8 cellular contexts compared by ENCODE assay signal in the genomic region with DNA sequence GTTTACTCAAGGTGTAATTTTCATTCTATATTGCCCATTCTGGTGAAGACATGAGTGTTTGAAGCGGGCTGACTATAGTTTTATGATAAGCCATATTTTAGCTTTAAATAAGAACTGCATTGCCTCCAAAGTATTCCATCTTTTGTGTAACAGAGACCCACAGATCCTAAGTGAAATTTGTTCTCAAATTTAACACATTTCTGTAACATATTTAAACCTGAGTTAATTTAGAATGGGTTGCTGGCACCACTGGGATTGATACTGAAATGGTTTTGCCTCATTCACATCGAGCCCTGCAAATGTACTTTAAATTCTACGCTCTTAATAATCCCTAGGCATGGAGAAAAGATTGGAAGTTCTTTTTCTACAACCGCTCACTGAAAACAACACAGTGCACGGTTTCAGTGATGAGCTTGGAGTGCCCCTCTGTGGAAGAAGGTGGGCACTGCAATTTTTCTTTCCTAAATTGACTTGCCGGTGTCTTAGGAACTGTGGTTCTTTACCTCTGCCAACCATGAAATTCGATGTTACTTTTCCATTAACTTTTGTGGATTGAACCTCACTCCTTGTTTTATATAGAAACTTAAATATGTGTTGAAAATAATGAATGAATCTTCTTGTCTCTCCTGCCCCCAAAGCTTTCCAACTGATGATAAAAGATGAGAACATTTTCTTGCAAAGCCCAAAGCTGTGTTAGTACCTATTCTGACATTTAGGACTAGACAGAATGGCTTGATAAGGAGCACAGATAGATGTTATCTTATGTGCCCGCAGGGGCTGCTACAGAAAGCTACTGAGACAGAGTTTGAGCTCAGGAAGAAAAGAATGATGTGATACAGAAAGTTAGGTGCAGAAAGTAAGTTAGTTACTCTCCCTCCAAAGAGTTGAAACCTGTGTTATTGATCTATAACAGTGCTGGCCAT.
DNase-seq lines count a peak whose midpoint lies in the region; ATAC-seq lines count a peak whose summit lies in the region.

No MANE protein-coding gene starts in this region.

- H3K27me3 Mint-ChIP-seq in activated CD4-positive, alpha-beta T cell treated with anti-CD3 and anti-CD28 coated beads, Interleukin-2, amount 10 ng/mL, durations not matched to agents 24 days and 14 days, result peaks cover 51% of the 10 kb centered on the region

- ATAC-seq in GM19025 (IDR thresholded peaks at IDR 0.05; ENCODE audit: low read depth, unreplicated experiment), result peak; percentile 51
- peak; percentile 72 for ATAC-seq in HG03378 (IDR thresholded peaks at IDR 0.05; ENCODE audit: unreplicated experiment)

- intact Hi-C loops in activated CD4-positive, alpha-beta T cell treated with anti-CD3 and anti-CD28 coated beads, Interleukin-2, amount 10 ng/mL, durations not matched to agents 24 days and 14 days (cut with micrococcal nuclease), result loop anchor here (1.0 to 10.0 kb wide), 4 partner anchors 439 to 1357 kb away; no protein-coding TSS in a partner anchor

- no peak overlapping the region for H3K27ac ChIP-seq in BLaER1
- H3K27ac ChIP-seq in duodenal mucosa (ENCODE audit: low read depth, low read length), result no peak overlapping the region

- H3K9me3 Mint-ChIP-seq in activated CD4-positive, alpha-beta T cell treated with anti-CD3 and anti-CD28 coated beads, Interleukin-2, amount 10 ng/mL, durations not matched to agents 24 days and 14 days, result no peaks in the 10 kb centered on the region

- peak overlapping the region; percentile 93 for H3K4me2 ChIP-seq in BLaER1

- H3K9me3 ChIP-seq in BLaER1 (no peaks in the 10 kb centered on the region), duodenal mucosa (ENCODE audit: control insufficient read depth in 1 of 2, low read length in 2 of 2) (no peaks in the 10 kb centered on the region)

- no peak overlapping the region for H3K9ac ChIP-seq in BLaER1
- peak overlapping the region in 1 of 2 donors; percentile 50 for H3K9ac ChIP-seq in duodenal mucosa (ENCODE audit: low read depth in 1 of 2, low read length in 2 of 2)

- peaks cover 9% of the 10 kb centered on the region for H3K4me1 Mint-ChIP-seq in activated CD4-positive, alpha-beta T cell treated with anti-CD3 and anti-CD28 coated beads, Interleukin-2, amount 10 ng/mL, durations not matched to agents 24 days and 14 days

- H3K4me1 ChIP-seq in BLaER1, result peaks cover 10% of the 10 kb centered on the region
- peaks cover 6 to 19% of the 10 kb centered on the region in 2 donors for H3K4me1 ChIP-seq in duodenal mucosa (ENCODE audit: control insufficient read depth in 1 of 2, insufficient read depth in 2 of 2, low read length in 2 of 2)

- H3K27me3 ChIP-seq in BLaER1 (peaks cover 29% of the 10 kb centered on the region), duodenal mucosa (ENCODE audit: control insufficient read depth in 1 of 2, insufficient read depth in 2 of 2, low read length in 2 of 2) (peaks cover 21 to 26% of the 10 kb centered on the region in 2 donors)

- H3K4me3 Mint-ChIP-seq in activated CD4-positive, alpha-beta T cell treated with anti-CD3 and anti-CD28 coated beads, Interleukin-2, amount 10 ng/mL, durations not matched to agents 24 days and 14 days, result peak overlapping the region; percentile 58

- no peak overlapping the region for H3K27ac Mint-ChIP-seq in activated CD4-positive, alpha-beta T cell treated with anti-CD3 and anti-CD28 coated beads, Interleukin-2, amount 10 ng/mL, durations not matched to agents 24 days and 14 days

- DNase-seq in NCI-H446 treated with DMSO at 0.1 percent for 48 hours (lab: John Stamatoyannopoulos, UW) (peak; percentile 49), lung microvascular endothelial cell (ENCODE audit: low read depth in 2 of 2) (peak; percentile 74 to 78)
- peak; percentile 90 for DNase-seq in activated CD4-positive, alpha-beta T cell treated with anti-CD3 and anti-CD28 coated beads, Interleukin-2, amount 10 ng/mL, durations not matched to agents 24 days and 14 days
- DNase-seq in stimulated activated CD8-positive, alpha-beta memory T cell treated with anti-CD3 and anti-CD28 coated beads, Interleukin-12 subunit alpha, Interleukin-12 subunit beta, amount 100 ng/mL, for 1 hour (ENCODE audit: low read depth), result peak; percentile 23

- H3K4me3 ChIP-seq in BLaER1 (peak overlapping the region; percentile 67; the same call in 1 of the 2 replicates), duodenal mucosa (ENCODE audit: low read depth in 1 of 2, low read length in 2 of 2) (peak overlapping the region; percentile 68 to 80)

- H3K36me3 ChIP-seq in BLaER1, result no peaks in the 10 kb centered on the region
- no peaks in the 10 kb centered on the region for H3K36me3 ChIP-seq in duodenal mucosa (ENCODE audit: control insufficient read depth in 1 of 2, insufficient read depth in 2 of 2, low read length in 2 of 2)

- H3K36me3 Mint-ChIP-seq in activated CD4-positive, alpha-beta T cell treated with anti-CD3 and anti-CD28 coated beads, Interleukin-2, amount 10 ng/mL, durations not matched to agents 24 days and 14 days (ENCODE audit: low read depth), result no peaks in the 10 kb centered on the region

- peaks cover 10% of the 10 kb centered on the region; the same call in 1 of the 2 replicates for H4K20me1 ChIP-seq in BLaER1

Comparison
In these comparisons a context has a peak if more than half of its experiments do, and no peak if none do; other contexts are left out.
1. DNase-seq: peak in every context shown above with its lines; median percentile 90 in activated CD4-positive, alpha-beta T cell treated with anti-CD3 and anti-CD28 coated beads, Interleukin-2, amount 10 ng/mL, durations not matched to agents 24 days and 14 days; 76 in lung microvascular endothelial cell; 49 in NCI-H446 treated with DMSO at 0.1 percent for 48 hours; 23 in stimulated activated CD8-positive, alpha-beta memory T cell treated with anti-CD3 and anti-CD28 coated beads, Interleukin-12 subunit alpha, Interleukin-12 subunit beta, amount 100 ng/mL, for 1 hour.